Comparison of ENCODE assay signal across 8 cellular contexts in genomic region chr13:99425485-99426341, GRCh38.
A peak's percentile ranks its signal among the peaks of the same experiment; 100 is the strongest.
DNase-seq lines count a peak whose midpoint lies in the region; ATAC-seq and TF ChIP-seq lines count a peak whose summit lies in the region.

No MANE protein-coding gene starts in this region.

- H3K9me3 Mint-ChIP-seq in CD8-positive, alpha-beta T cell, result no peaks in the 10 kb centered on the region
- peaks cover 0 to 5% (median 0%) of the 10 kb centered on the region in 7 donors for H3K9me3 Mint-ChIP-seq in naive B cell

- ATAC-seq in CD8-positive, alpha-beta T cell, result peak; percentile 56
- ATAC-seq in GM19463 (IDR thresholded peaks at IDR 0.05; ENCODE audit: unreplicated experiment) (peak; percentile 55), HG03432 (IDR thresholded peaks at IDR 0.05; ENCODE audit: unreplicated experiment) (peak; percentile 81), naive B cell (ENCODE audit: low read depth in 2 of 2) (peak; percentile 73 to 82)

- peak in 6 of 7 experiments; percentile 37 to 71 (median 59) for DNase-seq in CD8-positive, alpha-beta T cell
- peak; percentile 53 to 58 for DNase-seq in activated CD4-positive, alpha-beta T cell treated with anti-CD3 and anti-CD28 coated beads, Interleukin-2, amount 50 U/mL, for 4 hours
- peak; percentile 72 for DNase-seq in naive B cell
- DNase-seq in NCI-H69 (lab: John Stamatoyannopoulos, UW), result no peak
- no peak for DNase-seq in MG63
- DNase-seq in NCI-H526 treated with DMSO at 0.1 percent for 48 hours (lab: John Stamatoyannopoulos, UW), result no peak

- CTCF ChIA-PET in CD8-positive, alpha-beta T cell (lab: Charles Lee), result interaction anchor here (0.7 to 11.6 kb wide), 7 partner anchors 9 to 156 kb away, joined by 3 to 117 read pairs (median 5); no protein-coding TSS in a partner anchor

- H3K36me3 ChIP-seq in CD8-positive, alpha-beta T cell (ENCODE audit: insufficient read depth, low read length), result no peaks in the 10 kb centered on the region
- no peaks in the 10 kb centered on the region for H3K36me3 ChIP-seq in MG63

- H3K27me3 Mint-ChIP-seq in CD8-positive, alpha-beta T cell (ENCODE audit: low read depth), result no peaks in the 10 kb centered on the region
- H3K27me3 Mint-ChIP-seq in naive B cell, result no peaks in the 10 kb centered on the region

- no peaks in the 10 kb centered on the region for H3K36me3 Mint-ChIP-seq in CD8-positive, alpha-beta T cell
- H3K36me3 Mint-ChIP-seq in naive B cell, result no peaks in the 10 kb centered on the region

- POLR2A ChIA-PET in CD8-positive, alpha-beta T cell (lab: Charles Lee), result interaction anchor here (0.6 to 1.9 kb wide), 6 partner anchors 9 to 259 kb away, joined by 3 to 6 read pairs (median 5); no protein-coding TSS in a partner anchor

- H3K27ac ChIP-seq in CD8-positive, alpha-beta T cell (ENCODE audit: low read depth, low read length), result peak overlapping the region; percentile 49

- peak overlapping the region; percentile 28 for H3K4me3 ChIP-seq in CD8-positive, alpha-beta T cell (ENCODE audit: low read depth, low read length)
- H3K4me3 ChIP-seq in MG63, result no peak overlapping the region

- peak overlapping the region; percentile 63 for H3K4me3 Mint-ChIP-seq in CD8-positive, alpha-beta T cell
- H3K4me3 Mint-ChIP-seq in naive B cell, result peak overlapping the region; percentile 24 to 92 (median 85)

- peak overlapping the region; percentile 97 for H3K27ac Mint-ChIP-seq in CD8-positive, alpha-beta T cell
- peak overlapping the region; percentile 95 to 99 (median 98) for H3K27ac Mint-ChIP-seq in naive B cell

- H3K9me3 ChIP-seq in CD8-positive, alpha-beta T cell (ENCODE audit: low read length), result no peaks in the 10 kb centered on the region
- H3K9me3 ChIP-seq in MG63, result no peaks in the 10 kb centered on the region

- H3K27me3 ChIP-seq in CD8-positive, alpha-beta T cell (ENCODE audit: insufficient read depth, low read length), result no peaks in the 10 kb centered on the region
- H3K27me3 ChIP-seq in MG63, result no peaks in the 10 kb centered on the region

- H3K4me1 ChIP-seq in CD8-positive, alpha-beta T cell (ENCODE audit: insufficient read depth, low read length), result peaks cover 68% of the 10 kb centered on the region

- intact Hi-C loops in CD8-positive, alpha-beta T cell (cut with DNase I, micrococcal nuclease), result loop anchor here in 1 of 2 experiments (2.0 kb wide), 1 partner anchor 13 kb away; no protein-coding TSS in a partner anchor

- H3K4me1 Mint-ChIP-seq in CD8-positive, alpha-beta T cell (ENCODE audit: low read depth), result peaks cover 60% of the 10 kb centered on the region
- H3K4me1 Mint-ChIP-seq in naive B cell, result peaks cover 59 to 84% (median 70%) of the 10 kb centered on the region in 3 donors

- TF ChIP-seq CTCF in CD8-positive, alpha-beta T cell (IDR thresholded peaks at IDR 0.05), result no peak

Comparison
In these comparisons a context has a peak if more than half of its experiments do, and no peak if none do; other contexts are left out.
1. DNase-seq: peak in CD8-positive, alpha-beta T cell (6 of 7), activated CD4-positive, alpha-beta T cell treated with anti-CD3 and anti-CD28 coated beads, Interleukin-2, amount 50 U/mL, for 4 hours (2 of 2) and naive B cell (single experiment); none in NCI-H69 (single experiment), MG63 (single experiment) and NCI-H526 treated with DMSO at 0.1 percent for 48 hours (single experiment).
2. Peak in every context shown above with its lines, with median percentiles within 50 percentile points of each other: ATAC-seq.